In the genomic region with DNA sequence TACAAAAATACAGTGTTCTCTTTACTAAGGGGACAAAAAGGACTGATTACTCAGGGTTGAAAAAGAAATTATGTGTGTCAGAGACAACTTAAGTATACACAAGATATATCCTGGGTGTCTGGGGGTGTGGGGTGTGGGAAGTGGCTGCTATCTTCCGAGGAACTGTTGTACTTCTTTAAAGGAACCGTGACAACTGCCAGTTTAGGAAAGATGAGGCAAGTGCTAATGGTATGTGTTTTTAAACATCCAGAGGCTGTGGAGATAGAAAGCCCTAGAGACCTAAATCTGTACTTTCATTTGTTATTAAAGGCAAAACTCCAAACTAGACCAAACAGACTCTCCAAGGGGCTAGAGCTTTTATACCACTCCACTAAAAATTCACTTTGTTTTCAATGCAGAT, we compare ENCODE assay signal across 18 cellular contexts.
DNase-seq lines count a peak whose midpoint lies in the region; ATAC-seq and TF ChIP-seq lines count a peak whose summit lies in the region.
"Had no signal": no experiment of that assay in that cellular context is flagged by ENCODE, and none has a peak within 500 bp of the region (broad histone marks: within the 10 kb centered on the region; RNA-seq: fewer than 3 reads in every experiment).

No MANE protein-coding gene starts in this region.

- H2AFZ ChIP-seq in H9 (ENCODE audit: low read length) (no peak overlapping the region), OCI-LY7 (ENCODE audit: low read length) (no peak overlapping the region)
- H2AFZ ChIP-seq: parathyroid adenoma had no signal

- H3K79me1 ChIP-seq in H9 (ENCODE audit: insufficient read depth, low read depth, low read length, poor library complexity, severe bottlenecking), result no peaks in the 10 kb centered on the region

- no peak overlapping the region for H2AK5ac ChIP-seq in H9 (ENCODE audit: insufficient read length, low read length)

- H2BK120ac ChIP-seq in H9 (ENCODE audit: low read depth, low read length, poor library complexity, severe bottlenecking), result no peak overlapping the region

- H3K23ac ChIP-seq in H9 (ENCODE audit: insufficient read length, low read depth, low read length), result no peak overlapping the region

- DNase-seq in H9 (no peak), astrocyte of the cerebellum (ENCODE audit: low read depth) (peak; percentile 55), foreskin fibroblast (peak; percentile 72 to 80), skeletal muscle cell (ENCODE audit: low read depth) (peak; percentile 78), NCI-H1048 (lab: John Stamatoyannopoulos, UW) (no peak), Ammon's horn (ENCODE audit: low spot score) (no peak), OCI-LY7 (ENCODE audit: low spot score) (no peak)
- DNase-seq: activated CD4-positive, alpha-beta T cell treated with anti-CD3 and anti-CD28 coated beads, Interleukin-2, amount 10 ng/mL, durations not matched to agents 24 days and 14 days; activated naive CD8-positive, alpha-beta T cell treated with anti-CD3 and anti-CD28 coated beads, Interleukin-2, amount 10 ng/mL, durations not matched to agents 7 days and 5 days; activated T-cell treated with anti-CD3 and anti-CD28 coated beads, Interleukin-2, amount 50 U/mL, for 24 hours; foreskin melanocyte; NCI-H774; T-helper 2 cell; thyroid gland had no signal

- H3K4me3 ChIP-seq in astrocyte of the cerebellum (ENCODE audit: low read depth, low read length), result no peak overlapping the region
- no peak overlapping the region for H3K4me3 ChIP-seq in foreskin fibroblast (ENCODE audit: low read depth in 1 of 2, low read length in 2 of 2)
- no peak overlapping the region for H3K4me3 ChIP-seq in skeletal muscle cell (ENCODE audit: low read depth, low read length)
- H3K4me3 ChIP-seq in OCI-LY7 (ENCODE audit: low read depth, low read length, poor library complexity, severe bottlenecking), result no peak overlapping the region
- H3K4me3 ChIP-seq: thyroid gland had no signal

- peaks cover 4 to 14% of the 10 kb centered on the region in 2 experiments; a peak in 4 of 5 replicates for H3K9me3 Mint-ChIP-seq in H9
- H3K9me3 Mint-ChIP-seq: activated CD4-positive, alpha-beta T cell treated with anti-CD3 and anti-CD28 coated beads, Interleukin-2, amount 10 ng/mL, durations not matched to agents 24 days and 14 days; activated T-cell treated with anti-CD3 and anti-CD28 coated beads, Interleukin-2, amount 50 U/mL, for 24 hours; mesothelial cell of epicardium had no signal

- intact Hi-C loops in OCI-LY7 (cut with micrococcal nuclease; ENCODE audit: unreplicated experiment), result no loop called here

- no peaks in the 10 kb centered on the region for H3K9me2 ChIP-seq in OCI-LY7 (ENCODE audit: insufficient read depth, low read length)

- H4K8ac ChIP-seq in H9 (replicated peaks; ENCODE audit: insufficient read length, low read depth, low read length), result no peak overlapping the region

- H3K56ac ChIP-seq in H9 (ENCODE audit: insufficient read length, low read depth, low read length), result no peak overlapping the region

- H3K9ac ChIP-seq in H9 (ENCODE audit: extremely low read depth, insufficient read length, low read length), result no peak overlapping the region
- H3K9ac ChIP-seq: parathyroid adenoma had no signal

- H3K79me2 ChIP-seq in H9 (ENCODE audit: insufficient read depth, low read length), result no peaks in the 10 kb centered on the region
- H3K79me2 ChIP-seq in OCI-LY7 (ENCODE audit: insufficient read depth, low read depth, low read length), result no peaks in the 10 kb centered on the region
- H3K79me2 ChIP-seq: parathyroid adenoma had no signal

- POLR2A ChIA-PET in OCI-LY7 (lab: Charles Lee), result no interaction called here

- H3K4me1 Mint-ChIP-seq in H9, result peaks cover 28 to 33% of the 10 kb centered on the region in 2 experiments

- H2BK15ac ChIP-seq in H9 (ENCODE audit: low read depth, low read length), result no peak overlapping the region

- no peak overlapping the region for H3K18ac ChIP-seq in H9 (ENCODE audit: insufficient read length, low read depth, low read length)

- H4K91ac ChIP-seq in H9 (ENCODE audit: insufficient read length, low read depth, low read length), result no peak overlapping the region

- no peak overlapping the region for H3K4ac ChIP-seq in H9 (ENCODE audit: low read depth, low read length)

- H3K9me3 ChIP-seq in H9 (ENCODE audit: control insufficient read depth, low read depth, low read length), result no peaks in the 10 kb centered on the region
- H3K9me3 ChIP-seq in OCI-LY7 (ENCODE audit: low read length), result no peaks in the 10 kb centered on the region
- H3K9me3 ChIP-seq: thyroid gland had no signal

- H3K36me3 Mint-ChIP-seq in H9 (ENCODE audit: insufficient read depth in 1 of 3, low read depth in 3 of 3), result peaks cover 3 to 18% (median 6%) of the 10 kb centered on the region in 3 experiments; a peak in 6 of 7 replicates
- H3K36me3 Mint-ChIP-seq: activated naive CD8-positive, alpha-beta T cell treated with anti-CD3 and anti-CD28 coated beads, Interleukin-2, amount 10 ng/mL, durations not matched to agents 7 days and 5 days; CD14-positive monocyte; mesothelial cell of epicardium had no signal

- H2BK12ac ChIP-seq in H9 (ENCODE audit: insufficient read length, low read depth, low read length), result no peak overlapping the region

- no peak for TF ChIP-seq CTCF in H9 (conservative IDR thresholded peaks at IDR 0.05)
- no peak for TF ChIP-seq CTCF in astrocyte of the cerebellum (IDR thresholded peaks at IDR 0.05; ENCODE audit: low read depth, low read length, missing control alignments)
- no peak for TF ChIP-seq CTCF in foreskin fibroblast (IDR thresholded peaks at IDR 0.05; ENCODE audit: low read depth, low read length)
- TF ChIP-seq CTCF in OCI-LY7 (conservative IDR thresholded peaks at IDR 0.05; ENCODE audit: low read length), result no peak

- no peak overlapping the region for H4K5ac ChIP-seq in H9 (ENCODE audit: insufficient read length, low read depth, low read length)

- CTCF ChIA-PET in OCI-LY7 (lab: Charles Lee; ENCODE audit: unreplicated experiment), result no interaction called here

- no CpG with 5 or more reads among the region's 2 CpGs for WGBS in H9 (ENCODE audit: extremely low coverage, insufficient read length, low lambda C conversion rate)

- H3K4me3 Mint-ChIP-seq in H9, result peak overlapping the region in 1 of 2 experiments; percentile 53; a peak in 1 of 5 replicates
- H3K4me3 Mint-ChIP-seq: activated CD4-positive, alpha-beta T cell treated with anti-CD3 and anti-CD28 coated beads, Interleukin-2, amount 10 ng/mL, durations not matched to agents 24 days and 14 days; activated naive CD8-positive, alpha-beta T cell treated with anti-CD3 and anti-CD28 coated beads, Interleukin-2, amount 10 ng/mL, durations not matched to agents 7 days and 5 days; activated T-cell treated with anti-CD3 and anti-CD28 coated beads, Interleukin-2, amount 50 U/mL, for 24 hours; CD14-positive monocyte; mesothelial cell of epicardium had no signal

- H3K27me3 ChIP-seq in H9 (ENCODE audit: insufficient read depth, low read length), result no peaks in the 10 kb centered on the region
- H3K27me3 ChIP-seq: thyroid gland had no signal

- no peak overlapping the region for H2BK20ac ChIP-seq in H9 (ENCODE audit: low read depth, low read length, poor library complexity, severe bottlenecking)

- H3K36me3 ChIP-seq in OCI-LY7 (ENCODE audit: insufficient read depth, low read length), result no peaks in the 10 kb centered on the region
- H3K36me3 ChIP-seq: thyroid gland had no signal

- in situ Hi-C loops in astrocyte of the cerebellum (cut with HindIII; ENCODE audit: low sequenced_read_pairs), result no loop called here

- H3K27ac ChIP-seq in H9 (ENCODE audit: insufficient read length, low read depth, low read length) (no peak overlapping the region), OCI-LY7 (ENCODE audit: low read depth, low read length, poor library complexity, severe bottlenecking) (no peak overlapping the region)
- H3K27ac ChIP-seq: parathyroid adenoma, thyroid gland had no signal

- no peak overlapping the region for H3K4me2 ChIP-seq in H9 (ENCODE audit: insufficient read depth, insufficient read length, low read length)
- H3K4me2 ChIP-seq in OCI-LY7 (ENCODE audit: low read length), result no peak overlapping the region

- no peak for ATAC-seq in GM21619 (IDR thresholded peaks at IDR 0.05; ENCODE audit: unreplicated experiment)

- no TSS peak for BruUV-seq in OCI-LY7 (replicated peaks; lab: Mats Ljungman, UMichigan)

- H3T11ph ChIP-seq in H9 (ENCODE audit: low read length), result no peak overlapping the region

- H3K27me3 Mint-ChIP-seq in H9 (ENCODE audit: low read depth), result peaks cover 2% of the 10 kb centered on the region; the same call in 1 of the 2 replicates

- H4K20me1 ChIP-seq in H9 (ENCODE audit: control insufficient read depth, insufficient read depth, insufficient read length), result no peaks in the 10 kb centered on the region
- no peaks in the 10 kb centered on the region for H4K20me1 ChIP-seq in OCI-LY7 (ENCODE audit: insufficient read depth, low read length)

- peaks cover 3% of the 10 kb centered on the region; the same call in 1 of the 2 replicates for H3K4me1 ChIP-seq in H9 (ENCODE audit: insufficient read depth, low read length)
- no peaks in the 10 kb centered on the region for H3K4me1 ChIP-seq in OCI-LY7 (ENCODE audit: insufficient read depth, low read length, poor library complexity, severe bottlenecking)
- H3K4me1 ChIP-seq: parathyroid adenoma had no signal

- H3K27ac Mint-ChIP-seq in H9, result peak overlapping the region in 2 of 3 experiments; percentile 10 to 85; a peak in 2 of 7 replicates
- H3K27ac Mint-ChIP-seq: activated CD4-positive, alpha-beta T cell treated with anti-CD3 and anti-CD28 coated beads, Interleukin-2, amount 10 ng/mL, durations not matched to agents 24 days and 14 days; activated naive CD8-positive, alpha-beta T cell treated with anti-CD3 and anti-CD28 coated beads, Interleukin-2, amount 10 ng/mL, durations not matched to agents 7 days and 5 days; activated T-cell treated with anti-CD3 and anti-CD28 coated beads, Interleukin-2, amount 50 U/mL, for 24 hours; CD14-positive monocyte; mesothelial cell of epicardium had no signal

- H3K14ac ChIP-seq in H9 (ENCODE audit: insufficient read depth, low read length), result no peak overlapping the region

- no peak overlapping the region for H2BK5ac ChIP-seq in H9 (ENCODE audit: insufficient read length, low read length)

- H3K23me2 ChIP-seq in H9 (ENCODE audit: insufficient read length, low read depth, low read length, poor library complexity, severe bottlenecking), result no peaks in the 10 kb centered on the region

Comparison
In these comparisons a context has a peak if more than half of its experiments do, and no peak if none do; other contexts are left out.
1. DNase-seq: peak in astrocyte of the cerebellum (single experiment), foreskin fibroblast (2 of 2) and skeletal muscle cell (single experiment); none in H9 (single experiment), NCI-H1048 (single experiment), Ammon's horn (single experiment) and OCI-LY7 (single experiment).